ENCODE assay signal across 15 cellular contexts in genomic region chr6:105902401-105903031, GRCh38.
DNase-seq lines count a peak whose midpoint lies in the region; ATAC-seq, FAIRE-seq and TF ChIP-seq lines count a peak whose summit lies in the region.
"Had no signal": no experiment of that assay in that cellular context is flagged by ENCODE, and none has a peak within 500 bp of the region (broad histone marks: within the 10 kb centered on the region; RNA-seq: fewer than 3 reads in every experiment).

No MANE protein-coding gene starts in this region.

- FAIRE-seq in keratinocyte (lab: Jason Lieb, UNC): peak; percentile 60
- FAIRE-seq: G401.6, TTC549 had no signal

- no peak for TF ChIP-seq CTCF in BJ (IDR thresholded peaks at IDR 0.05; ENCODE audit: insufficient read depth, low read depth, low read length)
- no peak for TF ChIP-seq CTCF in HFFc6 (IDR thresholded peaks at IDR 0.05)
- no peak for TF ChIP-seq CTCF in keratinocyte (optimal IDR thresholded peaks at IDR 0.05 in 1 of 3, IDR thresholded peaks at IDR 0.05 in 1 of 3, conservative IDR thresholded peaks at IDR 0.05 in 1 of 3; ENCODE audit: extremely low read depth in 1 of 3, insufficient read depth in 2 of 3, low read length in 3 of 3)

- CTCF ChIA-PET in BJ (lab: Yijun Ruan, JAX): no interaction called here

- no peaks in the 10 kb centered on the region for H3K9me1 ChIP-seq in keratinocyte (ENCODE audit: control insufficient read depth, extremely low read depth, insufficient read depth, low read length)

- H3K9me3 Mint-ChIP-seq in HFFc6: no peaks in the 10 kb centered on the region
- H3K9me3 Mint-ChIP-seq: central memory CD8-positive, alpha-beta T cell; stimulated activated naive CD8-positive, alpha-beta T cell treated with anti-CD3 and anti-CD28 coated beads, Interleukin-15, Interleukin-2, amounts not matched to agents 100 ng/mL and 50 ng/mL, for 24 hours had no signal

- H3K36me3 Mint-ChIP-seq in HFFc6 (ENCODE audit: low read depth): 0 out of 2 replicates have a peak, but pooled peaks cover 4% of the 10 kb centered on the region

- dilution Hi-C loops in keratinocyte (cut with MboI; ENCODE audit: extremely low pct_ligation_motif_present, low sequenced_read_pairs): no loop called here

- H3K36me3 ChIP-seq in BJ (ENCODE audit: control insufficient read depth, insufficient read depth, low read length) (no peaks in the 10 kb centered on the region), keratinocyte (ENCODE audit: control insufficient read depth in 2 of 2, extremely low read depth in 1 of 2, insufficient read depth in 2 of 2, low read length in 2 of 2) (no peaks in the 10 kb centered on the region)

- no peak overlapping the region for H3K27ac ChIP-seq in keratinocyte (ENCODE audit: control insufficient read depth, insufficient read depth, low read length)
- H3K27ac ChIP-seq: C4-2B had no signal

- H3K4me3 Mint-ChIP-seq in HFFc6: peak overlapping the region; percentile 71
- H3K4me3 Mint-ChIP-seq: central memory CD8-positive, alpha-beta T cell; stimulated activated naive CD8-positive, alpha-beta T cell treated with anti-CD3 and anti-CD28 coated beads, Interleukin-15, Interleukin-2, amounts not matched to agents 100 ng/mL and 50 ng/mL, for 24 hours had no signal

- H3K4me3 ChIP-seq in BJ (ENCODE audit: low read depth, low read length) (no peak overlapping the region), keratinocyte (ENCODE audit: control insufficient read depth in 2 of 3, extremely low read depth in 1 of 3, insufficient read depth in 2 of 3, low read depth in 1 of 3, low read length in 3 of 3) (no peak overlapping the region)

- H4K20me1 ChIP-seq in keratinocyte (ENCODE audit: control insufficient read depth, extremely low read depth, insufficient read depth, low read length): no peaks in the 10 kb centered on the region

- H3K27ac Mint-ChIP-seq in HFFc6: peak overlapping the region; percentile 70
- H3K27ac Mint-ChIP-seq: activated naive CD4-positive, alpha-beta T cell treated with anti-CD3 and anti-CD28 coated beads, Interleukin-2, amount 50 U/mL, for 72 hours; stimulated activated naive CD8-positive, alpha-beta T cell treated with anti-CD3 and anti-CD28 coated beads, Interleukin-15, Interleukin-2, amounts not matched to agents 100 ng/mL and 50 ng/mL, for 24 hours had no signal

- H3K4me2 ChIP-seq in keratinocyte (ENCODE audit: control insufficient read depth, extremely low read depth, insufficient read depth, low read depth, low read length): no peak overlapping the region

- no peak overlapping the region for H2AFZ ChIP-seq in keratinocyte (ENCODE audit: control insufficient read depth, low read length)

- ATAC-seq in GM21528 (IDR thresholded peaks at IDR 0.05; ENCODE audit: low FRiP score, unreplicated experiment) (no peak), GM18502 (IDR thresholded peaks at IDR 0.05; ENCODE audit: poor library complexity, unreplicated experiment) (no peak), GM18873 (IDR thresholded peaks at IDR 0.05; ENCODE audit: low FRiP score, unreplicated experiment) (no peak), HG03135 (IDR thresholded peaks at IDR 0.05; ENCODE audit: unreplicated experiment) (no peak)
- ATAC-seq: activated naive CD4-positive, alpha-beta T cell treated with anti-CD3 and anti-CD28 coated beads, Interleukin-2, amount 50 U/mL, for 72 hours had no signal

- H3K4me1 ChIP-seq in keratinocyte (ENCODE audit: control insufficient read depth, extremely low read depth, insufficient read depth, low read length): peaks cover 14% of the 10 kb centered on the region

- no peaks in the 10 kb centered on the region for H3K9me3 ChIP-seq in keratinocyte (ENCODE audit: control insufficient read depth, low read depth, low read length)

- peaks cover 41% of the 10 kb centered on the region for H3K4me1 Mint-ChIP-seq in HFFc6 (ENCODE audit: low read depth)
- H3K4me1 Mint-ChIP-seq: central memory CD8-positive, alpha-beta T cell had no signal

- DNase-seq in BJ (ENCODE audit: low read depth) (peak; percentile 73), HFFc6 (peak; percentile 66), RPMI7951 (ENCODE audit: low read depth) (peak; percentile 81), keratinocyte (ENCODE audit: low read depth, low spot score) (no peak)
- DNase-seq: NCI-H2081 treated with DMSO at 0.1 percent for 48 hours had no signal

- no peaks in the 10 kb centered on the region for H3K27me3 Mint-ChIP-seq in HFFc6 (ENCODE audit: insufficient read depth)
- H3K27me3 Mint-ChIP-seq: central memory CD8-positive, alpha-beta T cell had no signal

- H3K9ac ChIP-seq in keratinocyte (ENCODE audit: control insufficient read depth, extremely low read depth, insufficient read depth, low read length): no peak overlapping the region

- POLR2A ChIA-PET in BJ (lab: Charles Lee): no interaction called here

- no peaks in the 10 kb centered on the region for H3K79me2 ChIP-seq in keratinocyte (ENCODE audit: control insufficient read depth, insufficient read depth, low read length)

- H3K27me3 ChIP-seq in BJ (ENCODE audit: control insufficient read depth, insufficient read depth, low read length) (no peaks in the 10 kb centered on the region), keratinocyte (ENCODE audit: control insufficient read depth, extremely low read depth, insufficient read depth, low read length) (no peaks in the 10 kb centered on the region)
